Comparison of ENCODE assay signal across 1 cellular context in genomic region chr11:115612331-115612730, GRCh38.
TF ChIP-seq lines count a peak whose summit lies in the region.

No MANE protein-coding gene starts in this region.

TF ChIP-seq in liver, 16 proteins besides CTCF, POLR2A, EP300 and RAD21 (continued from another document):
- TF ChIP-seq NR2F2 (IDR thresholded peaks at IDR 0.05), result no peak
- no peak for TF ChIP-seq REST (IDR thresholded peaks at IDR 0.05)
- no peak for TF ChIP-seq GABPA (IDR thresholded peaks at IDR 0.05 in 1 of 2, conservative IDR thresholded peaks at IDR 0.05 in 1 of 2)
